Comparison of ENCODE assay signal across 1 cellular context in the genomic region with DNA sequence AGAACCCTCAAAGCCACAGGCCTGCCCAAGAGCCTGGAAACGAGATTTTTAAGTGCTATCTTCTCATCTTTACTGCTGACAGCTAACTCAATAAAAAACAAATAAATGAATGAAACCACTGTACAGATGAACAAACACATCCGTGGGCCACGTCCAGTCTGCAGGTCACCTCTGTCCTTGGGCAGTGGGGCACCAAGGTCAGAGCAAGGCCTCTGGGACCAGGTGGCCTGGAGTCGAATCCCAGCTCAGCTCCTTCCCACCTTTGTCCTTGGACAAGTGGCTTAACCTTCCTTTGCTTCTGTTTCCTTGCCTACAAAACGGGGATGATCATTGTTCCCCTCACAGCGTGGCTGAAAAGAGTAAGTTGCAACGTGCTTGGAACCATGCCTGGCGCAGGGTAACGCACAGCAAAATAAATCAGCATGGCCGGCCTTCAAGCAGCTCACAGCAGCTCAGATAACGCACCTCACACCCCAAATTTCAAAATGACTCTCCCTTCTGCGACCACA.
TF ChIP-seq lines count a peak whose summit lies in the region.

No MANE protein-coding gene starts in this region.

TF ChIP-seq in HepG2, 621 proteins besides CTCF, POLR2A, EP300 and RAD21 (continued from another document and continues in another):
- TF ChIP-seq, protein P1, sequence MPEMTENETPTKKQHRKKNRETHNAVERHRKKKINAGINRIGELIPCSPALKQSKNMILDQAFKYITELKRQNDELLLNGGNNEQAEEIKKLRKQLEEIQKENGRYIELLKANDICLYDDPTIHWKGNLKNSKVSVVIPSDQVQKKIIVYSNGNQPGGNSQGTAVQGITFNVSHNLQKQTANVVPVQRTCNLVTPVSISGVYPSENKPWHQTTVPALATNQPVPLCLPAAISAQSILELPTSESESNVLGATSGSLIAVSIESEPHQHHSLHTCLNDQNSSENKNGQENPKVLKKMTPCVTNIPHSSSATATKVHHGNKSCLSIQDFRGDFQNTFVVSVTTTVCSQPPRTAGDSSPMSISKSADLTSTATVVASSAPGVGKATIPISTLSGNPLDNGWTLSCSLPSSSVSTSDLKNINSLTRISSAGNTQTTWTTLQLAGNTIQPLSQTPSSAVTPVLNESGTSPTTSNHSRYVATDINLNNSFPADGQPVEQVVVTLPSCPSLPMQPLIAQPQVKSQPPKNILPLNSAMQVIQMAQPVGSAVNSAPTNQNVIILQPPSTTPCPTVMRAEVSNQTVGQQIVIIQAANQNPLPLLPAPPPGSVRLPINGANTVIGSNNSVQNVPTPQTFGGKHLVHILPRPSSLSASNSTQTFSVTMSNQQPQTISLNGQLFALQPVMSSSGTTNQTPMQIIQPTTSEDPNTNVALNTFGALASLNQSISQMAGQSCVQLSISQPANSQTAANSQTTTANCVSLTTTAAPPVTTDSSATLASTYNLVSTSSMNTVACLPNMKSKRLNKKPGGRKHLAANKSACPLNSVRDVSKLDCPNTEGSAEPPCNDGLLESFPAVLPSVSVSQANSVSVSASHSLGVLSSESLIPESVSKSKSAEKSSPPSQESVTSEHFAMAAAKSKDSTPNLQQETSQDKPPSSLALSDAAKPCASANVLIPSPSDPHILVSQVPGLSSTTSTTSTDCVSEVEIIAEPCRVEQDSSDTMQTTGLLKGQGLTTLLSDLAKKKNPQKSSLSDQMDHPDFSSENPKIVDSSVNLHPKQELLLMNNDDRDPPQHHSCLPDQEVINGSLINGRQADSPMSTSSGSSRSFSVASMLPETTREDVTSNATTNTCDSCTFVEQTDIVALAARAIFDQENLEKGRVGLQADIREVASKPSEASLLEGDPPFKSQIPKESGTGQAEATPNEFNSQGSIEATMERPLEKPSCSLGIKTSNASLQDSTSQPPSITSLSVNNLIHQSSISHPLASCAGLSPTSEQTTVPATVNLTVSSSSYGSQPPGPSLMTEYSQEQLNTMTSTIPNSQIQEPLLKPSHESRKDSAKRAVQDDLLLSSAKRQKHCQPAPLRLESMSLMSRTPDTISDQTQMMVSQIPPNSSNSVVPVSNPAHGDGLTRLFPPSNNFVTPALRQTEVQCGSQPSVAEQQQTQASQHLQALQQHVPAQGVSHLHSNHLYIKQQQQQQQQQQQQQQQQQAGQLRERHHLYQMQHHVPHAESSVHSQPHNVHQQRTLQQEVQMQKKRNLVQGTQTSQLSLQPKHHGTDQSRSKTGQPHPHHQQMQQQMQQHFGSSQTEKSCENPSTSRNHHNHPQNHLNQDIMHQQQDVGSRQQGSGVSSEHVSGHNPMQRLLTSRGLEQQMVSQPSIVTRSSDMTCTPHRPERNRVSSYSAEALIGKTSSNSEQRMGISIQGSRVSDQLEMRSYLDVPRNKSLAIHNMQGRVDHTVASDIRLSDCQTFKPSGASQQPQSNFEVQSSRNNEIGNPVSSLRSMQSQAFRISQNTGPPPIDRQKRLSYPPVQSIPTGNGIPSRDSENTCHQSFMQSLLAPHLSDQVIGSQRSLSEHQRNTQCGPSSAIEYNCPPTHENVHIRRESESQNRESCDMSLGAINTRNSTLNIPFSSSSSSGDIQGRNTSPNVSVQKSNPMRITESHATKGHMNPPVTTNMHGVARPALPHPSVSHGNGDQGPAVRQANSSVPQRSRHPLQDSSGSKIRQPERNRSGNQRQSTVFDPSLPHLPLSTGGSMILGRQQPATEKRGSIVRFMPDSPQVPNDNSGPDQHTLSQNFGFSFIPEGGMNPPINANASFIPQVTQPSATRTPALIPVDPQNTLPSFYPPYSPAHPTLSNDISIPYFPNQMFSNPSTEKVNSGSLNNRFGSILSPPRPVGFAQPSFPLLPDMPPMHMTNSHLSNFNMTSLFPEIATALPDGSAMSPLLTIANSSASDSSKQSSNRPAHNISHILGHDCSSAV (CRISPR knock-in tag; IDR thresholded peaks at IDR 0.05; ENCODE audit: borderline replicate concordance): no peak
- TF ChIP-seq THRA (CRISPR knock-in tag; IDR thresholded peaks at IDR 0.05; ENCODE audit: borderline replicate concordance) (peak; percentile 24; the same call in 1 of the 2 replicates), MED13 (CRISPR knock-in tag; IDR thresholded peaks at IDR 0.05) (no peak), HOXA3 (CRISPR knock-in tag; IDR thresholded peaks at IDR 0.05) (0 out of 2 replicates have a peak, but pooled peaks have one; percentile 53), MAFG (CRISPR knock-in tag; IDR thresholded peaks at IDR 0.05) (no peak), ZNF354B (CRISPR knock-in tag; IDR thresholded peaks at IDR 0.05) (no peak), ZBTB33 (CRISPR knock-in tag; IDR thresholded peaks at IDR 0.05) (peak; percentile 95), ARID2 (CRISPR knock-in tag; IDR thresholded peaks at IDR 0.05; ENCODE audit: borderline replicate concordance) (no peak), ONECUT2 (CRISPR knock-in tag; IDR thresholded peaks at IDR 0.05) (0 out of 2 replicates have a peak, but pooled peaks have one; percentile 13), SMARCE1 (IDR thresholded peaks at IDR 0.05; ENCODE audit: borderline replicate concordance) (no peak; the same call in 1 of the 2 replicates), ZNF800 (CRISPR knock-in tag; IDR thresholded peaks at IDR 0.05) (no peak), MTA1 (CRISPR knock-in tag; IDR thresholded peaks at IDR 0.05; ENCODE audit: borderline replicate concordance) (0 out of 2 replicates have a peak, but pooled peaks have one; percentile 29), ZNF224 (CRISPR knock-in tag; IDR thresholded peaks at IDR 0.05) (0 out of 2 replicates have a peak, but pooled peaks have one; percentile 61), SMAD1 (CRISPR knock-in tag; IDR thresholded peaks at IDR 0.05; ENCODE audit: borderline replicate concordance, low read depth) (0 out of 2 replicates have a peak, but pooled peaks have one; percentile 35), NCOA2 (CRISPR knock-in tag; IDR thresholded peaks at IDR 0.05) (peak; percentile 49), ZNF367 (CRISPR knock-in tag; IDR thresholded peaks at IDR 0.05; ENCODE audit: borderline replicate concordance) (no peak), ZFP36L2 (CRISPR knock-in tag; IDR thresholded peaks at IDR 0.05) (no peak), ZFYVE20 (CRISPR knock-in tag; IDR thresholded peaks at IDR 0.05; ENCODE audit: borderline replicate concordance, low read depth) (no peak), SPEN (CRISPR knock-in tag; IDR thresholded peaks at IDR 0.05; ENCODE audit: low read depth) (0 out of 2 replicates have a peak, but pooled peaks have one; percentile 7), ZFP82 (CRISPR knock-in tag; IDR thresholded peaks at IDR 0.05; ENCODE audit: borderline replicate concordance) (no peak), ZNF557 (CRISPR knock-in tag; IDR thresholded peaks at IDR 0.05) (no peak), TBX2 (CRISPR knock-in tag; IDR thresholded peaks at IDR 0.05; ENCODE audit: borderline replicate concordance) (peak; percentile 65), HNF4G (IDR thresholded peaks at IDR 0.05; ENCODE audit: borderline replicate concordance, low read depth, low read length) (0 out of 2 replicates have a peak, but pooled peaks have one; percentile 14), HNF4G (CRISPR knock-in tag; IDR thresholded peaks at IDR 0.05; ENCODE audit: borderline replicate concordance, low read depth) (0 out of 2 replicates have a peak, but pooled peaks have one; percentile 32), RCOR2 (CRISPR knock-in tag; IDR thresholded peaks at IDR 0.05) (no peak), SIX4 (CRISPR knock-in tag; IDR thresholded peaks at IDR 0.05) (0 out of 2 replicates have a peak, but pooled peaks have one; percentile 13), ZNF564 (CRISPR knock-in tag; IDR thresholded peaks at IDR 0.05) (0 out of 2 replicates have a peak, but pooled peaks have one; percentile 7), TSC22D2 (CRISPR knock-in tag; IDR thresholded peaks at IDR 0.05; ENCODE audit: borderline replicate concordance) (no peak), BCL6 (CRISPR knock-in tag; IDR thresholded peaks at IDR 0.05) (peak; percentile 48; the same call in 1 of the 2 replicates)
- TF ChIP-seq, protein P2, sequence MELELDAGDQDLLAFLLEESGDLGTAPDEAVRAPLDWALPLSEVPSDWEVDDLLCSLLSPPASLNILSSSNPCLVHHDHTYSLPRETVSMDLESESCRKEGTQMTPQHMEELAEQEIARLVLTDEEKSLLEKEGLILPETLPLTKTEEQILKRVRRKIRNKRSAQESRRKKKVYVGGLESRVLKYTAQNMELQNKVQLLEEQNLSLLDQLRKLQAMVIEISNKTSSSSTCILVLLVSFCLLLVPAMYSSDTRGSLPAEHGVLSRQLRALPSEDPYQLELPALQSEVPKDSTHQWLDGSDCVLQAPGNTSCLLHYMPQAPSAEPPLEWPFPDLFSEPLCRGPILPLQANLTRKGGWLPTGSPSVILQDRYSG (CRISPR knock-in tag; IDR thresholded peaks at IDR 0.05): no peak
- TF ChIP-seq, protein P3, sequence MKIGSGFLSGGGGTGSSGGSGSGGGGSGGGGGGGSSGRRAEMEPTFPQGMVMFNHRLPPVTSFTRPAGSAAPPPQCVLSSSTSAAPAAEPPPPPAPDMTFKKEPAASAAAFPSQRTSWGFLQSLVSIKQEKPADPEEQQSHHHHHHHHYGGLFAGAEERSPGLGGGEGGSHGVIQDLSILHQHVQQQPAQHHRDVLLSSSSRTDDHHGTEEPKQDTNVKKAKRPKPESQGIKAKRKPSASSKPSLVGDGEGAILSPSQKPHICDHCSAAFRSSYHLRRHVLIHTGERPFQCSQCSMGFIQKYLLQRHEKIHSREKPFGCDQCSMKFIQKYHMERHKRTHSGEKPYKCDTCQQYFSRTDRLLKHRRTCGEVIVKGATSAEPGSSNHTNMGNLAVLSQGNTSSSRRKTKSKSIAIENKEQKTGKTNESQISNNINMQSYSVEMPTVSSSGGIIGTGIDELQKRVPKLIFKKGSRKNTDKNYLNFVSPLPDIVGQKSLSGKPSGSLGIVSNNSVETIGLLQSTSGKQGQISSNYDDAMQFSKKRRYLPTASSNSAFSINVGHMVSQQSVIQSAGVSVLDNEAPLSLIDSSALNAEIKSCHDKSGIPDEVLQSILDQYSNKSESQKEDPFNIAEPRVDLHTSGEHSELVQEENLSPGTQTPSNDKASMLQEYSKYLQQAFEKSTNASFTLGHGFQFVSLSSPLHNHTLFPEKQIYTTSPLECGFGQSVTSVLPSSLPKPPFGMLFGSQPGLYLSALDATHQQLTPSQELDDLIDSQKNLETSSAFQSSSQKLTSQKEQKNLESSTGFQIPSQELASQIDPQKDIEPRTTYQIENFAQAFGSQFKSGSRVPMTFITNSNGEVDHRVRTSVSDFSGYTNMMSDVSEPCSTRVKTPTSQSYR (CRISPR knock-in tag; IDR thresholded peaks at IDR 0.05; ENCODE audit: borderline replicate concordance): no peak
- TF ChIP-seq, protein P4, sequence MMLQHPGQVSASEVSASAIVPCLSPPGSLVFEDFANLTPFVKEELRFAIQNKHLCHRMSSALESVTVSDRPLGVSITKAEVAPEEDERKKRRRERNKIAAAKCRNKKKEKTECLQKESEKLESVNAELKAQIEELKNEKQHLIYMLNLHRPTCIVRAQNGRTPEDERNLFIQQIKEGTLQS (CRISPR knock-in tag; IDR thresholded peaks at IDR 0.05): no peak
- TF ChIP-seq, protein P5, sequence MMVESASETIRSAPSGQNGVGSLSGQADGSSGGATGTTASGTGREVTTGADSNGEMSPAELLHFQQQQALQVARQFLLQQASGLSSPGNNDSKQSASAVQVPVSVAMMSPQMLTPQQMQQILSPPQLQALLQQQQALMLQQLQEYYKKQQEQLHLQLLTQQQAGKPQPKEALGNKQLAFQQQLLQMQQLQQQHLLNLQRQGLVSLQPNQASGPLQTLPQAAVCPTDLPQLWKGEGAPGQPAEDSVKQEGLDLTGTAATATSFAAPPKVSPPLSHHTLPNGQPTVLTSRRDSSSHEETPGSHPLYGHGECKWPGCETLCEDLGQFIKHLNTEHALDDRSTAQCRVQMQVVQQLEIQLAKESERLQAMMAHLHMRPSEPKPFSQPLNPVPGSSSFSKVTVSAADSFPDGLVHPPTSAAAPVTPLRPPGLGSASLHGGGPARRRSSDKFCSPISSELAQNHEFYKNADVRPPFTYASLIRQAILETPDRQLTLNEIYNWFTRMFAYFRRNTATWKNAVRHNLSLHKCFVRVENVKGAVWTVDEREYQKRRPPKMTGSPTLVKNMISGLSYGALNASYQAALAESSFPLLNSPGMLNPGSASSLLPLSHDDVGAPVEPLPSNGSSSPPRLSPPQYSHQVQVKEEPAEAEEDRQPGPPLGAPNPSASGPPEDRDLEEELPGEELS (CRISPR knock-in tag; IDR thresholded peaks at IDR 0.05): no peak
- TF ChIP-seq, protein P6, sequence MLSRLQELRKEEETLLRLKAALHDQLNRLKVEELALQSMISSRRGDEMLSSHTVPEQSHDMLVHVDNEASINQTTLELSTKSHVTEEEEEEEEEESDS (CRISPR knock-in tag; IDR thresholded peaks at IDR 0.05; ENCODE audit: borderline replicate concordance): no peak
